Comparison of ENCODE assay signal across 22 cellular contexts in genomic region chr4:158588777-158589176, GRCh38.
"Had no signal": no experiment of that assay in that cellular context is flagged by ENCODE, and none has a peak within 500 bp of the region (broad histone marks: within the 10 kb centered on the region; RNA-seq: fewer than 3 reads in every experiment).

No MANE protein-coding gene starts in this region.

- DNase-seq: activated CD4-positive, alpha-beta T cell treated with anti-CD3 and anti-CD28 coated beads for 4 hours; activated CD4-positive, alpha-beta T cell treated with anti-CD3 and anti-CD28 coated beads, Interleukin-2, amount 50 U/mL, for 48 hours; activated CD8-positive, alpha-beta memory T cell treated with anti-CD3 and anti-CD28 coated beads, Interleukin-2, amount 10 ng/mL, durations not matched to agents 7 days and 5 days; activated effector memory CD4-positive, alpha-beta T cell treated with Interleukin-2 at 50 U/mL for 16 hours; activated naive CD4-positive, alpha-beta T cell; activated T-cell treated with anti-CD3 and anti-CD28 coated beads, Interleukin-2, amount 50 U/mL, for 24 hours; body of pancreas; central memory CD4-positive, alpha-beta T cell; MG63; NCI-H1105; NCI-H1436; NCI-H2081; NCI-H2171; NCI-H2227 treated with DMSO at 0.1 percent for 48 hours; NCI-H510A; NCI-H526 treated with DMSO at 0.1 percent for 48 hours; SHP77 treated with DMSO at 0.1 percent for 48 hours had no signal

- H3K4me3 ChIP-seq: ascending aorta, body of pancreas, MG63 had no signal

- H3K4me1 Mint-ChIP-seq: activated CD8-positive, alpha-beta memory T cell treated with anti-CD3 and anti-CD28 coated beads, Interleukin-2, amount 10 ng/mL, durations not matched to agents 7 days and 5 days; activated naive CD4-positive, alpha-beta T cell treated with anti-CD3 and anti-CD28 coated beads, Interleukin-2, amount 50 U/mL, for 24 hours had no signal

- H3K27ac ChIP-seq: ascending aorta, body of pancreas had no signal

- H3K9me3 Mint-ChIP-seq: activated naive CD4-positive, alpha-beta T cell treated with anti-CD3 and anti-CD28 coated beads, Interleukin-2, amount 50 U/mL, for 24 hours; activated T-cell treated with anti-CD3 and anti-CD28 coated beads, Interleukin-2, amount 50 U/mL, for 24 hours; activated T-helper 1 cell treated with anti-CD3 and anti-CD28 coated beads, Interleukin-12 subunit alpha, Interleukin-12 subunit beta, Interleukin-2, Interleukin-4 antibody, amounts not matched to agents 30 ng/mL and 10 ng/mL and 1 ng/mL, durations not matched to agents 14 hours and 24 hours and 36 hours; T-helper 1 cell treated with Interleukin-12 subunit alpha and Interleukin-12 subunit beta and Interleukin-4 antibody, amounts not matched to agents 30 μg/mL and 1 μg/mL, for 36 hours had no signal

- H3K36me3 Mint-ChIP-seq: activated CD8-positive, alpha-beta memory T cell treated with anti-CD3 and anti-CD28 coated beads, Interleukin-2, amount 10 ng/mL, durations not matched to agents 7 days and 5 days; activated naive CD4-positive, alpha-beta T cell treated with anti-CD3 and anti-CD28 coated beads, Interleukin-2, amount 50 U/mL, for 24 hours had no signal

- H3K4me3 Mint-ChIP-seq: activated CD8-positive, alpha-beta memory T cell treated with anti-CD3 and anti-CD28 coated beads, Interleukin-2, amount 10 ng/mL, durations not matched to agents 7 days and 5 days; activated naive CD4-positive, alpha-beta T cell treated with anti-CD3 and anti-CD28 coated beads, Interleukin-2, amount 50 U/mL, for 24 hours; activated T-cell treated with anti-CD3 and anti-CD28 coated beads, Interleukin-2, amount 50 U/mL, for 24 hours; activated T-helper 1 cell treated with anti-CD3 and anti-CD28 coated beads, Interleukin-12 subunit alpha, Interleukin-12 subunit beta, Interleukin-2, Interleukin-4 antibody, amounts not matched to agents 30 ng/mL and 10 ng/mL and 1 ng/mL, durations not matched to agents 14 hours and 24 hours and 36 hours; T-helper 1 cell treated with Interleukin-12 subunit alpha and Interleukin-12 subunit beta and Interleukin-4 antibody, amounts not matched to agents 30 μg/mL and 1 μg/mL, for 36 hours had no signal

- H3K4me1 ChIP-seq: ascending aorta, body of pancreas had no signal

- H3K36me3 ChIP-seq: ascending aorta, MG63 had no signal

- H3K27ac Mint-ChIP-seq: activated CD8-positive, alpha-beta memory T cell treated with anti-CD3 and anti-CD28 coated beads, Interleukin-2, amount 10 ng/mL, durations not matched to agents 7 days and 5 days; activated naive CD4-positive, alpha-beta T cell treated with anti-CD3 and anti-CD28 coated beads, Interleukin-2, amount 50 U/mL, for 24 hours; activated T-cell treated with anti-CD3 and anti-CD28 coated beads, Interleukin-2, amount 50 U/mL, for 24 hours; activated T-helper 1 cell treated with anti-CD3 and anti-CD28 coated beads, Interleukin-12 subunit alpha, Interleukin-12 subunit beta, Interleukin-2, Interleukin-4 antibody, amounts not matched to agents 30 ng/mL and 10 ng/mL and 1 ng/mL, durations not matched to agents 14 hours and 24 hours and 36 hours; T-helper 1 cell treated with Interleukin-12 subunit alpha and Interleukin-12 subunit beta and Interleukin-4 antibody, amounts not matched to agents 30 μg/mL and 1 μg/mL, for 36 hours had no signal

- H3K27me3 ChIP-seq: ascending aorta, body of pancreas, MG63 had no signal

- H3K9me3 ChIP-seq: ascending aorta, body of pancreas, MG63 had no signal

- ATAC-seq: activated CD4-positive, CD25-positive, alpha-beta regulatory T cell treated with anti-CD3 and anti-CD28 coated beads, Interleukin-2, amount 50 U/mL, for 24 hours; activated CD8-positive, alpha-beta memory T cell treated with anti-CD3 and anti-CD28 coated beads, Interleukin-2, amount 10 ng/mL, durations not matched to agents 7 days and 5 days; body of pancreas had no signal
